ENCODE assay signal across 8 cellular contexts in the genomic region with DNA sequence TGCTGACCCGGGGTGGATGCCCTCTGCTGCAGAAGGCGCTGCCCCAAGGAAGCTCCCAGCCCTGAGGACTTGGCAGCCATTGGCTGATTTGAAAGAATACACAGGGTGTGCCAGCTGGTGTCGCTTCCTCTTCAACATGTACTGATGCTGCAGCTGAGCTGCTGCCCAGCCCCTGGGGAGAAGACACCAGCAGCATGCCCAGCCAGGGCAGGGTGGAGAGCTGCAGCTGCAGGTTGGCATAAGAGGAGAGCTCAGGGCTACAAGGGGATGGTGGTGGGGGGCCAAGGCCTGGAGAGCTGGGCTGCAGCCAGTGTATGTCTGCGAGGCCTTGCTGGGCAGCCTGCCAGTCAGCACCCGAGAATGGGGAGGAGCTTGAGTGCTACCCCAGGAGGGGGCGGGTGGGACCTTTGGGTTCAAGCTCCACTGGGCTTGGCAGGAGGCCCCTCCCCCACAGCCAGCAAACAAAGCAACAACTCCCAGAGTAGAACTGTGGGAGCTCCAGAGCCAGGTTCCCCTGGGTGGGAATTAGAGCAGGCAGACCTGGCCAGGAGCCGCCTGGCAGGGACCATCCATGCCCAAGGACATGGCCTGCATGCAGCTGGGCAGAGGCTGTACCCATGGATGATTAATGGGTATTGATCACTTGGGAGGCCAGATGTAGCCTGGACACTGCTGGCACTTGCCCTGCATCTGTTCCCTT. TPM values are rescaled to one million over a fixed set of nuclear protein-coding genes. Genes with fewer than 3 reads are reported as not detected.
DNase-seq lines count a peak whose midpoint lies in the region; ATAC-seq, FAIRE-seq and TF ChIP-seq lines count a peak whose summit lies in the region.

No MANE protein-coding gene starts in this region.

- no peaks in the 10 kb centered on the region for H3K36me3 ChIP-seq in IMR-90 (ENCODE audit: control insufficient read depth, insufficient read depth, low read length)
- peaks cover 0 to 3% of the 10 kb centered on the region in 2 experiments for H3K36me3 ChIP-seq in keratinocyte (ENCODE audit: control insufficient read depth in 2 of 2, extremely low read depth in 1 of 2, insufficient read depth in 2 of 2, low read length in 2 of 2)

- H3K4me1 ChIP-seq in IMR-90 (ENCODE audit: control insufficient read depth, insufficient read depth, low read length) (peaks cover 15% of the 10 kb centered on the region), keratinocyte (ENCODE audit: control insufficient read depth, extremely low read depth, insufficient read depth, low read length) (peaks cover 57% of the 10 kb centered on the region)

- ATAC-seq in GM19463 (IDR thresholded peaks at IDR 0.05; ENCODE audit: unreplicated experiment) (peak; percentile 68), IMR-90 (ENCODE audit: low read depth) (peak; percentile 55), HG03457 (IDR thresholded peaks at IDR 0.05; ENCODE audit: unreplicated experiment) (no peak)
- peak; percentile 88 to 90 for ATAC-seq in stimulated activated naive B cell treated with anti-CD40 and anti-IgM and Interleukin-4, amounts not matched to agents 10 μg/mL and 1 μg/mL and 100 μg/mL, for 72 hours (replicated peaks)

- peak overlapping the region; percentile 70 for H2AFZ ChIP-seq in IMR-90 (replicated peaks; ENCODE audit: low read length, poor library complexity)
- no peak overlapping the region for H2AFZ ChIP-seq in keratinocyte (ENCODE audit: control insufficient read depth, low read length)

- peak overlapping the region; percentile 92 for H3K27ac Mint-ChIP-seq in stimulated activated naive B cell treated with anti-CD40 and anti-IgM and Interleukin-4, amounts not matched to agents 10 μg/mL and 1 μg/mL and 100 μg/mL, for 72 hours

- no peaks in the 10 kb centered on the region for H3K9me3 Mint-ChIP-seq in stimulated activated naive B cell treated with anti-CD40 and anti-IgM and Interleukin-4, amounts not matched to agents 10 μg/mL and 1 μg/mL and 100 μg/mL, for 72 hours

- 0 out of 2 replicates have a peak overlapping the region, but pooled peaks have one; percentile 3 for H3K14ac ChIP-seq in IMR-90 (replicated peaks; ENCODE audit: low read depth, low read length)

- H2AK9ac ChIP-seq in IMR-90 (replicated peaks; ENCODE audit: low read depth, low read length, poor library complexity), result peak overlapping the region; percentile 10

- H3K4me3 Mint-ChIP-seq in stimulated activated naive B cell treated with anti-CD40 and anti-IgM and Interleukin-4, amounts not matched to agents 10 μg/mL and 1 μg/mL and 100 μg/mL, for 72 hours, result peak overlapping the region; percentile 78 to 80

- peak overlapping the region; percentile 42; the same call in 1 of the 2 replicates for H2AK5ac ChIP-seq in IMR-90 (ENCODE audit: low read depth, low read length)

- H3K4me2 ChIP-seq in IMR-90 (ENCODE audit: low read depth, low read length), result no peak overlapping the region
- H3K4me2 ChIP-seq in keratinocyte (ENCODE audit: control insufficient read depth, extremely low read depth, insufficient read depth, low read depth, low read length), result peak overlapping the region; percentile 81

- H3K27me3 ChIP-seq in IMR-90 (ENCODE audit: control insufficient read depth, insufficient read depth, low read length) (no peaks in the 10 kb centered on the region), keratinocyte (ENCODE audit: control insufficient read depth, extremely low read depth, insufficient read depth, low read length) (no peaks in the 10 kb centered on the region)

- no peak overlapping the region for H2BK5ac ChIP-seq in IMR-90 (ENCODE audit: low read depth, low read length, poor library complexity, severe bottlenecking)

- no peak overlapping the region for H3K18ac ChIP-seq in IMR-90 (ENCODE audit: low read depth, low read length)

- no peak overlapping the region for H2BK20ac ChIP-seq in IMR-90 (ENCODE audit: low read depth, low read length)

- no peak overlapping the region for H2BK15ac ChIP-seq in IMR-90 (ENCODE audit: low read depth, low read length)

- H4K8ac ChIP-seq in IMR-90 (ENCODE audit: low read depth in 2 of 2, low read length in 2 of 2), result peak overlapping the region; percentile 47 to 61; a peak in 2 of 4 replicates

- in situ Hi-C loops in IMR-90 (cut with MboI; ENCODE audit: low sequenced_read_pairs), result no loop called here

- H3K4me3 ChIP-seq in IMR-90 (ENCODE audit: insufficient read depth, low read depth, low read length), result no peak overlapping the region
- peak overlapping the region in 1 of 3 experiments; percentile 32 for H3K4me3 ChIP-seq in keratinocyte (ENCODE audit: control insufficient read depth in 2 of 3, extremely low read depth in 1 of 3, insufficient read depth in 2 of 3, low read depth in 1 of 3, low read length in 3 of 3)

- H3K36me3 Mint-ChIP-seq in stimulated activated naive B cell treated with anti-CD40 and anti-IgM and Interleukin-4, amounts not matched to agents 10 μg/mL and 1 μg/mL and 100 μg/mL, for 72 hours, result peaks cover 0 to 10% of the 10 kb centered on the region in 2 donors

- no peak overlapping the region for H3K27ac ChIP-seq in IMR-90 (ENCODE audit: insufficient read depth, low read length)
- H3K27ac ChIP-seq in angular gyrus (ENCODE audit: low read depth, low read length), result peak overlapping the region; percentile 89
- H3K27ac ChIP-seq in keratinocyte (ENCODE audit: control insufficient read depth, insufficient read depth, low read length), result peak overlapping the region; percentile 86

- H3K4ac ChIP-seq in IMR-90 (ENCODE audit: low read depth, low read length), result no peak overlapping the region; the same call in 1 of the 2 replicates

- H3K9ac ChIP-seq in IMR-90 (ENCODE audit: low read depth, low read length) (no peak overlapping the region), keratinocyte (ENCODE audit: control insufficient read depth, extremely low read depth, insufficient read depth, low read length) (peak overlapping the region; percentile 67)

- peaks cover 9% of the 10 kb centered on the region for H3K9me1 ChIP-seq in IMR-90 (ENCODE audit: insufficient read depth, low read length)
- peaks cover 2% of the 10 kb centered on the region for H3K9me1 ChIP-seq in keratinocyte (ENCODE audit: control insufficient read depth, extremely low read depth, insufficient read depth, low read length)

- peaks cover 50% of the 10 kb centered on the region for H3K79me2 ChIP-seq in keratinocyte (ENCODE audit: control insufficient read depth, insufficient read depth, low read length)

- no TSS peak for BruUV-seq in IMR-90 (replicated peaks; lab: Mats Ljungman, UMichigan)

- H4K20me1 ChIP-seq in IMR-90 (ENCODE audit: insufficient read depth, low read length) (no peaks in the 10 kb centered on the region), keratinocyte (ENCODE audit: control insufficient read depth, extremely low read depth, insufficient read depth, low read length) (no peaks in the 10 kb centered on the region)

- no peak overlapping the region for H3K56ac ChIP-seq in IMR-90 (ENCODE audit: extremely low read depth, insufficient read depth, low read length)

- H3K9me3 ChIP-seq in IMR-90 (ENCODE audit: control insufficient read depth, insufficient read depth, low read length) (no peaks in the 10 kb centered on the region), keratinocyte (ENCODE audit: control insufficient read depth, low read depth, low read length) (no peaks in the 10 kb centered on the region)

- TF ChIP-seq CTCF in IMR-90 (conservative IDR thresholded peaks at IDR 0.05; ENCODE audit: low read depth, low read length) (no peak), keratinocyte (optimal IDR thresholded peaks at IDR 0.05 in 1 of 3, IDR thresholded peaks at IDR 0.05 in 1 of 3, conservative IDR thresholded peaks at IDR 0.05 in 1 of 3; ENCODE audit: extremely low read depth in 1 of 3, insufficient read depth in 2 of 3, low read length in 3 of 3) (peak in 1 of 3 experiments; percentile 28)

- H3K23ac ChIP-seq in IMR-90 (ENCODE audit: low read depth, low read length), result no peak overlapping the region

- no peak for FAIRE-seq in keratinocyte (lab: Jason Lieb, UNC)

- no peak for TF ChIP-seq RAD21 in IMR-90 (IDR thresholded peaks at IDR 0.05; ENCODE audit: low read length)

- H3K79me1 ChIP-seq in IMR-90 (ENCODE audit: low read depth in 1 of 2, low read length in 2 of 2), result peaks cover 0 to 8% of the 10 kb centered on the region in 2 experiments; a peak in 2 of 4 replicates

- POLR2A ChIA-PET in IMR-90 (lab: Charles Lee; ENCODE audit: unreplicated experiment), result interaction anchor here (0.5 to 0.6 kb wide), 2 partner anchors 23 to 40 kb away, joined by 6 to 12 read pairs; no protein-coding TSS in a partner anchor

- CTCF ChIA-PET in IMR-90 (lab: Yijun Ruan, JAX), result interaction anchor here (0.6 to 0.9 kb wide), 2 partner anchors 10 to 531 kb away, joined by 3 to 4 read pairs; no protein-coding TSS in a partner anchor

- intact Hi-C loops in IMR-90 (cut with micrococcal nuclease), result no loop called here

- DNase-seq in D341Med (ENCODE audit: low spot score), result peak; percentile 55
- DNase-seq in IMR-90, result no peak
- peak; percentile 40 for DNase-seq in OCI-M1 (lab: John Stamatoyannopoulos, UW)
- DNase-seq in keratinocyte (ENCODE audit: low read depth, low spot score), result no peak
- peak; percentile 70 for DNase-seq in stimulated activated naive B cell treated with anti-CD40 and anti-IgM and Interleukin-4, amounts not matched to agents 10 μg/mL and 1 μg/mL and 100 μg/mL, for 72 hours

- H4K5ac ChIP-seq in IMR-90 (ENCODE audit: low read depth, low read length), result peak overlapping the region; percentile 64; the same call in 1 of the 2 replicates

- H3K4me1 Mint-ChIP-seq in stimulated activated naive B cell treated with anti-CD40 and anti-IgM and Interleukin-4, amounts not matched to agents 10 μg/mL and 1 μg/mL and 100 μg/mL, for 72 hours, result peaks cover 60 to 79% of the 10 kb centered on the region in 2 donors

- dilution Hi-C loops in IMR-90 (cut with HindIII; ENCODE audit: low sequenced_read_pairs, unreplicated experiment), result no loop called here
- dilution Hi-C loops in keratinocyte (cut with MboI; ENCODE audit: extremely low pct_ligation_motif_present, low sequenced_read_pairs), result no loop called here

- 100% methylated on average over 1 of the region's 7 CpGs; no CpG with 5 or more reads in 1 of the 2 experiments for WGBS in IMR-90 (ENCODE audit: extremely low coverage in 2 of 2, insufficient read length in 1 of 2), 2 experiments

- no peaks in the 10 kb centered on the region for H3K27me3 Mint-ChIP-seq in stimulated activated naive B cell treated with anti-CD40 and anti-IgM and Interleukin-4, amounts not matched to agents 10 μg/mL and 1 μg/mL and 100 μg/mL, for 72 hours

- no peak overlapping the region; the same call in 1 of the 2 replicates for H2BK120ac ChIP-seq in IMR-90 (ENCODE audit: low read depth, low read length)

- no peak for TF ChIP-seq POLR2A in IMR-90 (IDR thresholded peaks at IDR 0.05; ENCODE audit: low read depth, low read length)

- peak overlapping the region; percentile 31; the same call in 1 of the 2 replicates for H4K91ac ChIP-seq in IMR-90 (ENCODE audit: insufficient read depth, low read depth, low read length)

RNA-seq across cellular contexts. Expression of a gene that starts 9.2 kb away (rescaled TPM):
- total RNA-seq in IMR-90 (2012; rRNA removed), result 5.0 and 6.9 TPM in 2 replicates
- polyA plus RNA-seq in IMR-90 (2012; rRNA removed) (22.5 and 27.5 TPM in 2 replicates), keratinocyte (58.7 to 95.1 TPM (median 72.7 TPM) in 3 replicates)
- 12.9 and 29.8 TPM in 2 replicates for polyA plus RNA-seq in IMR-90 (2012; cell fraction: cytosol; rRNA removed)
- polyA plus RNA-seq in IMR-90 (2012; cell fraction: nucleus; rRNA removed; ENCODE audit: low replicate concordance), result 23.9 and 48.0 TPM in 2 replicates
- 14.0 TPM for polyA plus RNA-seq in keratinocyte (2011; ENCODE audit: low read depth)
- 21.2 and 40.8 TPM in 2 replicates for polyA plus RNA-seq in keratinocyte (2011; cell fraction: cytosol; rRNA removed)
- 116 and 175 TPM in 2 replicates for polyA plus RNA-seq in keratinocyte (2011; cell fraction: nucleus; rRNA removed)
- 41.9 and 85.6 TPM in 2 replicates for polyA plus RNA-seq in keratinocyte (2012; ENCODE audit: low replicate concordance)
- polyA minus RNA-seq in keratinocyte, result 129 to 210 TPM (median 133 TPM) in 3 replicates
- 184 TPM for polyA minus RNA-seq in keratinocyte (2011; cell fraction: cytosol; rRNA and poly(A)+ RNA removed)
- 289 and 325 TPM in 2 replicates for polyA minus RNA-seq in keratinocyte (2011; cell fraction: nucleus; rRNA and poly(A)+ RNA removed)

RNA-seq across cellular contexts. Expression of a gene that starts 41.8 kb away (rescaled TPM):
- 29.4 and 31.5 TPM in 2 replicates for total RNA-seq in IMR-90 (2012; rRNA removed)
- 94.1 and 102 TPM in 2 replicates for polyA plus RNA-seq in IMR-90 (2012; rRNA removed)
- 72.2 and 86.5 TPM in 2 replicates for polyA plus RNA-seq in IMR-90 (2012; cell fraction: cytosol; rRNA removed)
- polyA plus RNA-seq in IMR-90 (2012; cell fraction: nucleus; rRNA removed; ENCODE audit: low replicate concordance), result 53.8 and 83.0 TPM in 2 replicates
- polyA plus RNA-seq in keratinocyte, result 70.9 to 83.0 TPM (median 80.6 TPM) in 3 replicates
- 33.8 TPM for polyA plus RNA-seq in keratinocyte (2011; ENCODE audit: low read depth)
- polyA plus RNA-seq in keratinocyte (2011; cell fraction: cytosol; rRNA removed), result 51.8 and 74.3 TPM in 2 replicates
- 46.8 and 61.8 TPM in 2 replicates for polyA plus RNA-seq in keratinocyte (2011; cell fraction: nucleus; rRNA removed)
- 54.8 and 97.3 TPM in 2 replicates for polyA plus RNA-seq in keratinocyte (2012; ENCODE audit: low replicate concordance)
- polyA minus RNA-seq in keratinocyte, result 35.8 to 66.9 TPM (median 47.6 TPM) in 3 replicates
- polyA minus RNA-seq in keratinocyte (2011; cell fraction: cytosol; rRNA and poly(A)+ RNA removed), result 38.2 TPM
- polyA minus RNA-seq in keratinocyte (2011; cell fraction: nucleus; rRNA and poly(A)+ RNA removed), result 8.5 and 8.9 TPM in 2 replicates

RNA-seq across cellular contexts. Expression of a gene that starts 42.1 kb away (rescaled TPM):
- 3.9 and 4.1 TPM in 2 replicates for total RNA-seq in IMR-90 (2012; rRNA removed)
- 1.3 and 2.3 TPM in 2 replicates for polyA plus RNA-seq in IMR-90 (2012; rRNA removed)
- 1.7 and 2.0 TPM in 2 replicates for polyA plus RNA-seq in IMR-90 (2012; cell fraction: cytosol; rRNA removed)
- 2.9 and 3.1 TPM in 2 replicates for polyA plus RNA-seq in IMR-90 (2012; cell fraction: nucleus; rRNA removed; ENCODE audit: low replicate concordance)
- 0.92 to 2.7 TPM (median 1.0 TPM) in 3 replicates for polyA plus RNA-seq in keratinocyte
- not detected for polyA plus RNA-seq in keratinocyte (2011; ENCODE audit: low read depth)
- 0.90 and 1.2 TPM in 2 replicates for polyA plus RNA-seq in keratinocyte (2011; cell fraction: cytosol; rRNA removed)
- polyA plus RNA-seq in keratinocyte (2011; cell fraction: nucleus; rRNA removed), result 3.4 TPM in 2 replicates
- 0.28 and 1.9 TPM in 2 replicates for polyA plus RNA-seq in keratinocyte (2012; ENCODE audit: low replicate concordance)
- 3.2 to 10.8 TPM (median 4.1 TPM) in 3 replicates for polyA minus RNA-seq in keratinocyte
- polyA minus RNA-seq in keratinocyte (2011; cell fraction: cytosol; rRNA and poly(A)+ RNA removed), result 3.8 TPM
- polyA minus RNA-seq in keratinocyte (2011; cell fraction: nucleus; rRNA and poly(A)+ RNA removed), result 4.0 and 4.6 TPM in 2 replicates

RNA-seq across cellular contexts. Expression of a gene that starts 57.4 kb away (rescaled TPM):
- not detected in 2 replicates for total RNA-seq in IMR-90 (2012; rRNA removed)
- polyA plus RNA-seq in IMR-90 (2012; rRNA removed) (0.10 TPM in 1 of 2 replicates, not detected in the other), keratinocyte (0.05 to 0.09 TPM (median 0.07 TPM) in 3 replicates)
- not detected in 2 replicates for polyA plus RNA-seq in IMR-90 (2012; cell fraction: cytosol; rRNA removed)
- 0.10 and 0.29 TPM in 2 replicates for polyA plus RNA-seq in IMR-90 (2012; cell fraction: nucleus; rRNA removed; ENCODE audit: low replicate concordance)
- not detected for polyA plus RNA-seq in keratinocyte (2011; ENCODE audit: low read depth)
- 0.05 and 0.10 TPM in 2 replicates for polyA plus RNA-seq in keratinocyte (2011; cell fraction: cytosol; rRNA removed)
- polyA plus RNA-seq in keratinocyte (2011; cell fraction: nucleus; rRNA removed), result 0.07 and 0.22 TPM in 2 replicates
- not detected in 2 replicates for polyA plus RNA-seq in keratinocyte (2012; ENCODE audit: low replicate concordance)
- 0.22 TPM in 1 of 3 replicates, not detected in the others for polyA minus RNA-seq in keratinocyte
- polyA minus RNA-seq in keratinocyte (2011; cell fraction: cytosol; rRNA and poly(A)+ RNA removed), result not detected
- polyA minus RNA-seq in keratinocyte (2011; cell fraction: nucleus; rRNA and poly(A)+ RNA removed), result not detected in 2 replicates

Comparison
In these comparisons a context has a peak if more than half of its experiments do, and no peak if none do; other contexts are left out.
1. DNase-seq: peak in D341Med (single experiment), OCI-M1 (single experiment) and stimulated activated naive B cell treated with anti-CD40 and anti-IgM and Interleukin-4, amounts not matched to agents 10 μg/mL and 1 μg/mL and 100 μg/mL, for 72 hours (single experiment); none in IMR-90 (single experiment) and keratinocyte (single experiment).